Comparison of ENCODE assay signal across 1 cellular context in the genomic region with DNA sequence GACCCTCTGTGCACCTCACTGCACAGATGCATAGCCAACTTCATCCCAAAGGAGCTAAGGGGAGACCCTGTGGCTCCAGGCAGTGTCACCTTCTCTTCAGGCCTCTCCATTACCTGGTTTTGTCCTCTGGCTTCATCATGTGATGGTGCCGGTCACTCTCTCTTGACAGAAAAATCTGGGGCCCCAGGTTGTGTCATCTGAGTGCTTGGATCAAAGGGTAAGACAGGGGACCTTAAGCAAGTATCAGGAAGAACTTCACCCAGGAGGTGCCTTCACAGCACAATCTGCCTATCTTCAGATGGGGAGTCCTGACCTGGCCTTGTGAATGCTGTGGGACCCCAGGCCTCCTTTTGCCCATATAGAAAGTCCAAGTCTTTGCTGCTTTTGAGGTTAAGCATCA.
TF ChIP-seq lines count a peak whose summit lies in the region.

No MANE protein-coding gene starts in this region.

TF ChIP-seq in K562, 482 proteins besides CTCF, POLR2A, EP300 and RAD21 (continued from another document):
- TF ChIP-seq BRD9 (IDR thresholded peaks at IDR 0.05; ENCODE audit: low read depth, partially characterized antibody): no peak
- no peak for TF ChIP-seq ZNF354B (CRISPR knock-in tag; IDR thresholded peaks at IDR 0.05)
- no peak for TF ChIP-seq ZNF609 (CRISPR knock-in tag; IDR thresholded peaks at IDR 0.05; ENCODE audit: borderline replicate concordance)
- TF ChIP-seq POLR2H (tag; IDR thresholded peaks at IDR 0.05; ENCODE audit: low read depth): no peak
- TF ChIP-seq, protein P1, sequence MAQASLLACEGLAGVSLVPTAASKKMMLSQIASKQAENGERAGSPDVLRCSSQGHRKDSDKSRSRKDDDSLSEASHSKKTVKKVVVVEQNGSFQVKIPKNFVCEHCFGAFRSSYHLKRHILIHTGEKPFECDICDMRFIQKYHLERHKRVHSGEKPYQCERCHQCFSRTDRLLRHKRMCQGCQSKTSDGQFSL (CRISPR knock-in tag; IDR thresholded peaks at IDR 0.05): no peak
- TF ChIP-seq, protein P1 (tag; IDR thresholded peaks at IDR 0.05): no peak
- no peak for TF ChIP-seq ZNF507 (tag; conservative IDR thresholded peaks at IDR 0.05)
- no peak for TF ChIP-seq TAL1 (IDR thresholded peaks at IDR 0.05)
